ENCODE assay signal across 2 cellular contexts in genomic region chr10:59290448-59290847, GRCh38.
TF ChIP-seq lines count a peak whose summit lies in the region.

No MANE protein-coding gene starts in this region.

TF ChIP-seq in SK-N-SH, 30 proteins besides CTCF, POLR2A, EP300 and RAD21 (continued from another document):
- no peak for TF ChIP-seq USF1 (IDR thresholded peaks at IDR 0.05; ENCODE audit: borderline replicate concordance, low read depth)
- TF ChIP-seq NRF1 (IDR thresholded peaks at IDR 0.05; ENCODE audit: low read depth, low read length): no peak
TF ChIP-seq in SK-N-SH: peak in this region for 0.

TF ChIP-seq in SK-N-SH treated with all-trans-retinoic acid at 6 μM for 48 hours, 23 proteins besides CTCF, POLR2A, EP300 and RAD21 (continued from another document):
- TF ChIP-seq POU6F1 (CRISPR knock-in tag; IDR thresholded peaks at IDR 0.05; ENCODE audit: borderline replicate concordance, low read depth) (no peak), ZFP3 (CRISPR knock-in tag; IDR thresholded peaks at IDR 0.05) (no peak), ZNF565 (CRISPR knock-in tag; conservative IDR thresholded peaks at IDR 0.05; ENCODE audit: low read depth) (no peak), ZNF8 (CRISPR knock-in tag; IDR thresholded peaks at IDR 0.05) (no peak), RARB (CRISPR knock-in tag; IDR thresholded peaks at IDR 0.05) (no peak)
- TF ChIP-seq, protein P1, sequence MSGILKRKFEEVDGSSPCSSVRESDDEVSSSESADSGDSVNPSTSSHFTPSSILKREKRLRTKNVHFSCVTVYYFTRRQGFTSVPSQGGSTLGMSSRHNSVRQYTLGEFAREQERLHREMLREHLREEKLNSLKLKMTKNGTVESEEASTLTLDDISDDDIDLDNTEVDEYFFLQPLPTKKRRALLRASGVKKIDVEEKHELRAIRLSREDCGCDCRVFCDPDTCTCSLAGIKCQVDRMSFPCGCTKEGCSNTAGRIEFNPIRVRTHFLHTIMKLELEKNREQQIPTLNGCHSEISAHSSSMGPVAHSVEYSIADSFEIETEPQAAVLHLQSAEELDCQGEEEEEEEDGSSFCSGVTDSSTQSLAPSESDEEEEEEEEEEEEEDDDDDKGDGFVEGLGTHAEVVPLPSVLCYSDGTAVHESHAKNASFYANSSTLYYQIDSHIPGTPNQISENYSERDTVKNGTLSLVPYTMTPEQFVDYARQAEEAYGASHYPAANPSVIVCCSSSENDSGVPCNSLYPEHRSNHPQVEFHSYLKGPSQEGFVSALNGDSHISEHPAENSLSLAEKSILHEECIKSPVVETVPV (CRISPR knock-in tag; IDR thresholded peaks at IDR 0.05): no peak
